Comparison of ENCODE assay signal across 8 cellular contexts in genomic region chr17:59859444-59860025, GRCh38. TPM values are rescaled to one million over a fixed set of nuclear protein-coding genes. Genes with fewer than 3 reads are reported as not detected.
DNase-seq lines count a peak whose midpoint lies in the region; ATAC-seq and TF ChIP-seq lines count a peak whose summit lies in the region.

No MANE protein-coding gene starts in this region.

- POLR2A ChIA-PET in RWPE1 (lab: Yijun Ruan, JAX; ENCODE audit: low non-redundant PET): no interaction called here

- H3K9me3 Mint-ChIP-seq in stimulated activated naive CD8-positive, alpha-beta T cell treated with anti-CD3 and anti-CD28 coated beads, Interleukin-15, Interleukin-2, amounts not matched to agents 100 ng/mL and 50 ng/mL, for 24 hours: no peaks in the 10 kb centered on the region

- H3K4me1 Mint-ChIP-seq in stimulated activated naive CD8-positive, alpha-beta T cell treated with anti-CD3 and anti-CD28 coated beads, Interleukin-15, Interleukin-2, amounts not matched to agents 100 ng/mL and 50 ng/mL, for 24 hours (ENCODE audit: low read depth): peaks cover 26% of the 10 kb centered on the region

- peak overlapping the region; percentile 37; the same call in 1 of the 2 replicates for H3K27ac ChIP-seq in RWPE1
- H3K27ac ChIP-seq in esophagus squamous epithelium: no peak overlapping the region

- TF ChIP-seq POLR2A in esophagus squamous epithelium (IDR thresholded peaks at IDR 0.05): no peak

- no peaks in the 10 kb centered on the region for H3K27me3 ChIP-seq in esophagus squamous epithelium

- H3K27me3 Mint-ChIP-seq in stimulated activated naive CD8-positive, alpha-beta T cell treated with anti-CD3 and anti-CD28 coated beads, Interleukin-15, Interleukin-2, amounts not matched to agents 100 ng/mL and 50 ng/mL, for 24 hours: no peaks in the 10 kb centered on the region

- no peak for ATAC-seq in stimulated activated naive CD8-positive, alpha-beta T cell treated with anti-CD3 and anti-CD28 coated beads, Interleukin-15, Interleukin-2, amounts not matched to agents 100 U/mL and 50 U/mL, for 24 hours
- ATAC-seq in sciatic nerve (peak; percentile 80), HG03280 (IDR thresholded peaks at IDR 0.05; ENCODE audit: unreplicated experiment) (no peak), GM21737 (IDR thresholded peaks at IDR 0.05; ENCODE audit: unreplicated experiment) (no peak)

- no peak overlapping the region for H3K4me3 Mint-ChIP-seq in stimulated activated naive CD8-positive, alpha-beta T cell treated with anti-CD3 and anti-CD28 coated beads, Interleukin-15, Interleukin-2, amounts not matched to agents 100 ng/mL and 50 ng/mL, for 24 hours

- DNase-seq in stimulated activated naive CD8-positive, alpha-beta T cell treated with anti-CD3 and anti-CD28 coated beads, Interleukin-15, Interleukin-2, amounts not matched to agents 100 U/mL and 50 U/mL, for 24 hours: no peak
- no peak for DNase-seq in RWPE1 (ENCODE audit: low spot score)
- no peak for DNase-seq in esophagus squamous epithelium (lab: John Stamatoyannopoulos, UW)
- no peak for DNase-seq in sciatic nerve (ENCODE audit: low spot score)
- DNase-seq in HuH-7 (ENCODE audit: low spot score): no peak

- 63 to 93% methylated on average over 2 of the region's 2 CpGs for WGBS in esophagus squamous epithelium, 2 donors

- peak overlapping the region; percentile 16 for H3K27ac Mint-ChIP-seq in stimulated activated naive CD8-positive, alpha-beta T cell treated with anti-CD3 and anti-CD28 coated beads, Interleukin-15, Interleukin-2, amounts not matched to agents 100 ng/mL and 50 ng/mL, for 24 hours

- TF ChIP-seq CTCF in RWPE1 (conservative IDR thresholded peaks at IDR 0.05; ENCODE audit: low read depth) (peak; percentile 74), esophagus squamous epithelium (IDR thresholded peaks at IDR 0.05) (peak in 5 of 6 experiments; percentile 52 to 77 (median 73))

- intact Hi-C loops in esophagus squamous epithelium (cut with DNase I) (no loop called here), sciatic nerve (cut with DNase I) (no loop called here)

- peaks cover under 1 to 35% (median 14%) of the 10 kb centered on the region in 3 donors for H3K4me1 ChIP-seq in esophagus squamous epithelium

- H3K36me3 Mint-ChIP-seq in stimulated activated naive CD8-positive, alpha-beta T cell treated with anti-CD3 and anti-CD28 coated beads, Interleukin-15, Interleukin-2, amounts not matched to agents 100 ng/mL and 50 ng/mL, for 24 hours (ENCODE audit: low read depth): peaks cover 15% of the 10 kb centered on the region

- CTCF ChIA-PET in RWPE1 (lab: Yijun Ruan, JAX): interaction anchor here (0.6 to 1.5 kb wide), 16 partner anchors 9 to 338 kb away, joined by 3 to 12 read pairs (median 4); no protein-coding TSS in a partner anchor

- peaks cover 0 to 42% (median 15%) of the 10 kb centered on the region in 3 donors for H3K36me3 ChIP-seq in esophagus squamous epithelium

- H3K9me3 ChIP-seq in esophagus squamous epithelium: no peaks in the 10 kb centered on the region

- H3K4me3 ChIP-seq in esophagus squamous epithelium: no peak overlapping the region

RNA-seq across cellular contexts. Expression of gene TUBD1, which starts 33.2 kb away (rescaled TPM):
- total RNA-seq in esophagus squamous epithelium: 10 to 100 TPM in 2 of 4 donors, 1 to 10 TPM in 2; 8.0 to 16.0 (median 12.5) TPM
- total RNA-seq in sciatic nerve: 12.6 TPM

RNA-seq across cellular contexts. Expression of gene RPS6KB1, which starts 33.4 kb away (rescaled TPM):
- total RNA-seq in esophagus squamous epithelium: 10 to 100 TPM; 18.4 to 49.2 (median 25.9) TPM
- 56.2 TPM for total RNA-seq in sciatic nerve
